ENCODE assay signal across 25 cellular contexts in the genomic region with DNA sequence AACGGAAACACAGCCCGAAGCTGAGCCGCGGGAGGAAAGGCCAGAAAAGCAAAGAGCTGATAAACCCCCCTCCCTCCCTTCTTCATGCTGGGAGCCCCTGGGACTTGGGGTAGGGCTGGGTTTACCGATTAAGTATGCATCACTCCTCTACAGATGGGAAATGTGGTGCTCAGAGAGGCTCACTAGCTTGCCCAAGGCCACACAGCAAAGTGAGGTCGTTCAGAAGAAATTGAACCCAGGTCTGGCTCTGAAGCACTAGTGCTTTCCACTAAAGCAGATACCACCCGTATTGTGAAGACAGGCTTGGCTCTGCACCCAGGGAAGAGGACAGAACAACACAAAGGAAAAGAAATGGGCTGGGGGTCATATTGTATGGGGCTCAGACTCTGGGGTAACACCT.
"Had no signal": no experiment of that assay in that cellular context is flagged by ENCODE, and none has a peak within 500 bp of the region (broad histone marks: within the 10 kb centered on the region; RNA-seq: fewer than 3 reads in every experiment).

No MANE protein-coding gene starts in this region.

- H3K36me3 Mint-ChIP-seq: memory B cell; naive thymus-derived CD8-positive, alpha-beta T cell had no signal

- DNase-seq: hippocampal formation; islet precursor cell; left ventricle myocardium inferior; naive thymus-derived CD8-positive, alpha-beta T cell; pancreas; posterior cingulate gyrus; right cardiac atrium; stimulated activated CD4-positive, alpha-beta T cell treated with anti-CD3 and anti-CD28 coated beads, Interleukin-12 subunit alpha, Interleukin-12 subunit beta, amount 100 ng/mL, for 4 hours; stimulated activated CD4-positive, alpha-beta T cell treated with anti-CD3 and anti-CD28 coated beads, Interleukin-15, amount 100 ng/mL, for 24 hours; stimulated activated CD4-positive, alpha-beta T cell treated with anti-CD3 and anti-CD28 coated beads, Interleukin-2, amount 100 ng/mL, for 24 hours; stimulated activated CD4-positive, alpha-beta T cell treated with anti-CD3 and anti-CD28 coated beads, Interleukin-4, amount 100 ng/mL, for 1 hour; stimulated activated naive B cell treated with anti-CD40 and anti-IgM and Interleukin-4, amounts not matched to agents 10 μg/mL and 1 μg/mL and 100 μg/mL, for 72 hours; stimulated activated naive CD8-positive, alpha-beta T cell treated with anti-CD3 and anti-CD28 coated beads, Interleukin-15, Interleukin-2, amounts not matched to agents 100 U/mL and 50 U/mL, for 24 hours; stomach; testis; thyroid gland; transverse colon; upper lobe of left lung had no signal

- H3K4me1 Mint-ChIP-seq: memory B cell; naive thymus-derived CD8-positive, alpha-beta T cell; nephron; stimulated activated naive B cell treated with anti-CD40 and anti-IgM and Interleukin-4, amounts not matched to agents 10 μg/mL and 1 μg/mL and 100 μg/mL, for 72 hours had no signal

- H3K27ac ChIP-seq: left ventricle myocardium inferior, pancreas, prostate gland, skin epidermis, stomach, testis, thyroid gland, transverse colon, upper lobe of left lung, vagina had no signal

- H3K27me3 ChIP-seq: testis, thyroid gland, upper lobe of left lung, vagina had no signal

- H3K4me1 ChIP-seq: left ventricle myocardium inferior, pancreas, prostate gland, stomach, testis, thyroid gland, transverse colon, upper lobe of left lung, vagina had no signal

- H3K27ac Mint-ChIP-seq: memory B cell; naive thymus-derived CD8-positive, alpha-beta T cell; nephron; stimulated activated naive B cell treated with anti-CD40 and anti-IgM and Interleukin-4, amounts not matched to agents 10 μg/mL and 1 μg/mL and 100 μg/mL, for 72 hours had no signal

- FAIRE-seq: pancreas had no signal

- H3K4me3 ChIP-seq: left ventricle myocardium inferior, lung, pancreas, prostate gland, skin epidermis, stomach, testis, thyroid gland, transverse colon, upper lobe of left lung, vagina had no signal

- H3K4me3 Mint-ChIP-seq: memory B cell; naive thymus-derived CD8-positive, alpha-beta T cell; nephron; stimulated activated naive B cell treated with anti-CD40 and anti-IgM and Interleukin-4, amounts not matched to agents 10 μg/mL and 1 μg/mL and 100 μg/mL, for 72 hours had no signal

- ATAC-seq: naive thymus-derived CD8-positive, alpha-beta T cell; pancreas; right cardiac atrium; sciatic nerve; stimulated activated naive B cell treated with anti-CD40 and anti-IgM and Interleukin-4, amounts not matched to agents 10 μg/mL and 1 μg/mL and 100 μg/mL, for 72 hours; stimulated activated naive CD8-positive, alpha-beta T cell treated with anti-CD3 and anti-CD28 coated beads, Interleukin-15, Interleukin-2, amounts not matched to agents 100 U/mL and 50 U/mL, for 24 hours had no signal

- H3K9me3 Mint-ChIP-seq: memory B cell; nephron; stimulated activated naive B cell treated with anti-CD40 and anti-IgM and Interleukin-4, amounts not matched to agents 10 μg/mL and 1 μg/mL and 100 μg/mL, for 72 hours had no signal

- H3K9me3 ChIP-seq: left ventricle myocardium inferior, pancreas, prostate gland, stomach, testis, thyroid gland, transverse colon, upper lobe of left lung, vagina had no signal

- H3K36me3 ChIP-seq: left ventricle myocardium inferior, pancreas, prostate gland, stomach, thyroid gland, transverse colon, upper lobe of left lung, vagina had no signal
